ENCODE assay signal across 9 cellular contexts in genomic region chr1:160768295-160768657, GRCh38. TPM values are rescaled to one million over a fixed set of nuclear protein-coding genes. Genes with fewer than 3 reads are reported as not detected.
A peak's percentile ranks its signal among the peaks of the same experiment; 100 is the strongest.
DNase-seq lines count a peak whose midpoint lies in the region; ATAC-seq, FAIRE-seq and TF ChIP-seq lines count a peak whose summit lies in the region.
"Had no signal": no experiment of that assay in that cellular context is flagged by ENCODE, and none has a peak within 500 bp of the region (broad histone marks: within the 10 kb centered on the region; RNA-seq: fewer than 3 reads in every experiment).

No MANE protein-coding gene starts in this region.

- no peak overlapping the region for H2AK5ac ChIP-seq in mesenchymal stem cell (ENCODE audit: low read length, severe bottlenecking)

- TF ChIP-seq EP300 in ovary (IDR thresholded peaks at IDR 0.05), result no peak

- H2BK120ac ChIP-seq in mesenchymal stem cell (ENCODE audit: low read depth, low read length), result no peak overlapping the region

- no peak for TF ChIP-seq POLR2A in ovary (IDR thresholded peaks at IDR 0.05)

- DNase-seq in AML-193 (lab: John Stamatoyannopoulos, UW), result peak; percentile 75 to 76
- peak; percentile 51 for DNase-seq in GM19239 (ENCODE audit: insufficient read length, low spot score)
- peak; percentile 77 for DNase-seq in T-helper 2 cell treated with Interferon-gamma antibody and Interleukin-4, amounts not matched to agents 5 μg/mL and 100 μg/mL, for 36 hours (ENCODE audit: low spot score)
- no peak for DNase-seq in ascending aorta (ENCODE audit: low spot score in 2 of 2)
- DNase-seq in mesenchymal stem cell, result peak; percentile 11
- no peak for DNase-seq in ovary

- FAIRE-seq in GM19239 (lab: Jason Lieb, UNC), result peak; percentile 99

- peaks cover 2% of the 10 kb centered on the region for H3K36me3 Mint-ChIP-seq in T-helper 2 cell treated with Interferon-gamma antibody and Interleukin-4, amounts not matched to agents 5 μg/mL and 100 μg/mL, for 36 hours (ENCODE audit: low read depth)
- H3K36me3 Mint-ChIP-seq in stimulated activated naive CD8-positive, alpha-beta T cell treated with anti-CD3 and anti-CD28 coated beads, Interleukin-15, Interleukin-2, amounts not matched to agents 100 ng/mL and 50 ng/mL, for 24 hours (ENCODE audit: low read depth), result no peaks in the 10 kb centered on the region

- H2BK15ac ChIP-seq in mesenchymal stem cell (ENCODE audit: low read depth, poor library complexity, severe bottlenecking), result no peak overlapping the region

- no peak overlapping the region for H2AFZ ChIP-seq in mesenchymal stem cell (ENCODE audit: low read depth, low read length)

- no peaks in the 10 kb centered on the region for H3K27me3 Mint-ChIP-seq in T-helper 2 cell treated with Interferon-gamma antibody and Interleukin-4, amounts not matched to agents 5 μg/mL and 100 μg/mL, for 36 hours (ENCODE audit: low read depth)
- no peaks in the 10 kb centered on the region for H3K27me3 Mint-ChIP-seq in stimulated activated naive CD8-positive, alpha-beta T cell treated with anti-CD3 and anti-CD28 coated beads, Interleukin-15, Interleukin-2, amounts not matched to agents 100 ng/mL and 50 ng/mL, for 24 hours

- no peak overlapping the region for H3K4ac ChIP-seq in mesenchymal stem cell (ENCODE audit: low read depth in 1 of 2, low read length in 2 of 2)

- peak; percentile 93 for ATAC-seq in HG03354 (IDR thresholded peaks at IDR 0.05; ENCODE audit: poor library complexity, severe bottlenecking, unreplicated experiment)

- no peak overlapping the region for H2BK5ac ChIP-seq in mesenchymal stem cell (ENCODE audit: low read depth, low read length, poor library complexity, severe bottlenecking)

- H3K27ac ChIP-seq in ascending aorta (no peak overlapping the region), mesenchymal stem cell (ENCODE audit: low read length, poor library complexity, severe bottlenecking) (no peak overlapping the region), ovary (no peak overlapping the region)

- H3K4me1 ChIP-seq in ascending aorta (no peaks in the 10 kb centered on the region), mesenchymal stem cell (ENCODE audit: control insufficient read depth, insufficient read depth, low read depth, low read length) (no peaks in the 10 kb centered on the region), ovary (ENCODE audit: insufficient read depth) (no peaks in the 10 kb centered on the region)

- H3K27me3 ChIP-seq in ascending aorta (no peaks in the 10 kb centered on the region), mesenchymal stem cell (ENCODE audit: control insufficient read depth in 1 of 2, insufficient read depth in 1 of 2, low read length in 2 of 2) (peaks cover 14 to 16% of the 10 kb centered on the region in 2 experiments), ovary (no peaks in the 10 kb centered on the region)

- no peak overlapping the region for H3K4me2 ChIP-seq in mesenchymal stem cell (ENCODE audit: low read length, poor library complexity, severe bottlenecking)

- H3K9me3 Mint-ChIP-seq in T-helper 2 cell treated with Interferon-gamma antibody and Interleukin-4, amounts not matched to agents 5 μg/mL and 100 μg/mL, for 36 hours, result no peaks in the 10 kb centered on the region
- no peaks in the 10 kb centered on the region for H3K9me3 Mint-ChIP-seq in stimulated activated naive CD8-positive, alpha-beta T cell treated with anti-CD3 and anti-CD28 coated beads, Interleukin-15, Interleukin-2, amounts not matched to agents 100 ng/mL and 50 ng/mL, for 24 hours

- H2BK12ac ChIP-seq in mesenchymal stem cell (ENCODE audit: low read length in 2 of 2), result no peak overlapping the region

- H3K36me3 ChIP-seq in ascending aorta, result no peaks in the 10 kb centered on the region
- H3K36me3 ChIP-seq in mesenchymal stem cell (ENCODE audit: control insufficient read depth in 1 of 2, insufficient read depth in 2 of 2, low read depth in 1 of 2, low read length in 2 of 2), result no peaks in the 10 kb centered on the region
- H3K36me3 ChIP-seq in ovary, result no peaks in the 10 kb centered on the region

- no peaks in the 10 kb centered on the region for H3K79me1 ChIP-seq in mesenchymal stem cell (replicated peaks; ENCODE audit: low read length, poor library complexity, severe bottlenecking)

- no peak overlapping the region for H4K91ac ChIP-seq in mesenchymal stem cell (ENCODE audit: low read length)

- no peak overlapping the region for H3K23ac ChIP-seq in mesenchymal stem cell (ENCODE audit: low read length in 2 of 2)

- no peak overlapping the region for H3K14ac ChIP-seq in mesenchymal stem cell (ENCODE audit: low read length in 2 of 2)

- H3K18ac ChIP-seq in mesenchymal stem cell (ENCODE audit: low read depth in 1 of 2, low read length in 2 of 2), result no peak overlapping the region

- H3K9ac ChIP-seq in mesenchymal stem cell (ENCODE audit: low read length), result no peak overlapping the region

- H3K4me3 ChIP-seq in ascending aorta (peak overlapping the region in 1 of 2 donors; percentile 6), mesenchymal stem cell (ENCODE audit: insufficient read depth in 1 of 2, low read depth in 1 of 2, low read length in 2 of 2) (no peak overlapping the region), ovary (no peak overlapping the region)

- TF ChIP-seq CTCF in ascending aorta (IDR thresholded peaks at IDR 0.05) (peak; percentile 16 to 38 (median 19)), ovary (IDR thresholded peaks at IDR 0.05) (no peak)

- no peak overlapping the region for H4K8ac ChIP-seq in mesenchymal stem cell (ENCODE audit: low read length)

- peaks cover 25% of the 10 kb centered on the region for H3K4me1 Mint-ChIP-seq in T-helper 2 cell treated with Interferon-gamma antibody and Interleukin-4, amounts not matched to agents 5 μg/mL and 100 μg/mL, for 36 hours (ENCODE audit: low read depth)
- H3K4me1 Mint-ChIP-seq in stimulated activated naive CD8-positive, alpha-beta T cell treated with anti-CD3 and anti-CD28 coated beads, Interleukin-15, Interleukin-2, amounts not matched to agents 100 ng/mL and 50 ng/mL, for 24 hours (ENCODE audit: low read depth), result peaks cover 75% of the 10 kb centered on the region

- no peaks in the 10 kb centered on the region for H3K9me3 ChIP-seq in ascending aorta
- no peaks in the 10 kb centered on the region for H3K9me3 ChIP-seq in mesenchymal stem cell (ENCODE audit: control insufficient read depth, low read length)
- no peaks in the 10 kb centered on the region for H3K9me3 ChIP-seq in ovary

- peak overlapping the region; percentile 86 for H3K4me3 Mint-ChIP-seq in T-helper 2 cell treated with Interferon-gamma antibody and Interleukin-4, amounts not matched to agents 5 μg/mL and 100 μg/mL, for 36 hours
- peak overlapping the region; percentile 81 for H3K4me3 Mint-ChIP-seq in stimulated activated naive CD8-positive, alpha-beta T cell treated with anti-CD3 and anti-CD28 coated beads, Interleukin-15, Interleukin-2, amounts not matched to agents 100 ng/mL and 50 ng/mL, for 24 hours

- peak overlapping the region; percentile 96 for H3K27ac Mint-ChIP-seq in T-helper 2 cell treated with Interferon-gamma antibody and Interleukin-4, amounts not matched to agents 5 μg/mL and 100 μg/mL, for 36 hours
- peak overlapping the region; percentile 92 for H3K27ac Mint-ChIP-seq in stimulated activated naive CD8-positive, alpha-beta T cell treated with anti-CD3 and anti-CD28 coated beads, Interleukin-15, Interleukin-2, amounts not matched to agents 100 ng/mL and 50 ng/mL, for 24 hours

- intact Hi-C loops in ascending aorta (cut with DNase I), result no loop called here
- intact Hi-C loops in ovary (cut with DNase I), result no loop called here

RNA-seq across cellular contexts. Expression of gene LY9, which starts 27.7 kb away (rescaled TPM):
- total RNA-seq in ascending aorta (0.11 TPM), ovary (under 1 TPM in 5 of 7 donors, not detected in 2; 0.15 to 0.90 (median 0.45) TPM)
- not detected for polyA plus RNA-seq in mesenchymal stem cell (2013, experiment 1 of 2)
- polyA plus RNA-seq in mesenchymal stem cell (2013, experiment 2 of 2), result not detected
- 1 to 10 TPM in 1 of 2 donors, under 1 TPM in 1; 0.24 to 2.9 TPM for polyA plus RNA-seq in ovary
- polyA plus RNA-seq: neural cell had no signal

RNA-seq across cellular contexts. Expression of gene SLAMF7, which starts 29.2 kb away (rescaled TPM):
- total RNA-seq in ascending aorta (not detected), ovary (1 to 10 TPM in 2 of 7 donors, under 1 TPM in 4, not detected in 1; 0.32 to 3.7 (median 0.84) TPM)
- polyA plus RNA-seq in mesenchymal stem cell (2013, experiment 1 of 2), result not detected
- polyA plus RNA-seq in mesenchymal stem cell (2013, experiment 2 of 2), result not detected
- polyA plus RNA-seq in ovary, result 1 to 10 TPM in 1 of 2 donors, under 1 TPM in 1; 0.36 to 7.3 TPM
- polyA plus RNA-seq: neural cell had no signal

RNA-seq across cellular contexts. Expression of gene CD48, which starts 56.7 kb away (rescaled TPM):
- total RNA-seq in ascending aorta (not detected), ovary (1 to 10 TPM in 6 of 7 donors, under 1 TPM in 1; 0.61 to 4.4 (median 1.9) TPM)
- polyA plus RNA-seq in mesenchymal stem cell (2013, experiment 1 of 2), result not detected
- not detected for polyA plus RNA-seq in mesenchymal stem cell (2013, experiment 2 of 2)
- polyA plus RNA-seq in ovary, result 10 to 100 TPM in 1 of 2 donors, 1 to 10 TPM in 1; 2.5 to 17.6 TPM
- polyA plus RNA-seq: neural cell had no signal

Comparison
In these comparisons a context has a peak if more than half of its experiments do, and no peak if none do; other contexts are left out.
1. DNase-seq: peak in AML-193 (2 of 2), GM19239 (single experiment), T-helper 2 cell treated with Interferon-gamma antibody and Interleukin-4, amounts not matched to agents 5 μg/mL and 100 μg/mL, for 36 hours (single experiment) and mesenchymal stem cell (single experiment); none in ascending aorta (0 of 2) and ovary (0 of 5).
2. CTCF ChIP-seq: peak in ascending aorta (3 of 3); none in ovary (0 of 3).